In genomic region chr5:170420809-170421412, GRCh38 we compare ENCODE assay signal across 8 cellular contexts. TPM values are rescaled to one million over a fixed set of nuclear protein-coding genes. Genes with fewer than 3 reads are reported as not detected.
A peak's percentile ranks its signal among the peaks of the same experiment; 100 is the strongest.
DNase-seq lines count a peak whose midpoint lies in the region; ATAC-seq lines count a peak whose summit lies in the region.

No MANE protein-coding gene starts in this region.

- no peaks in the 10 kb centered on the region for H3K27me3 ChIP-seq in effector memory CD4-positive, alpha-beta T cell (replicated peaks; ENCODE audit: control insufficient read depth, insufficient read depth, low read length, poor library complexity, severe bottlenecking)

- no peaks in the 10 kb centered on the region for H3K9me3 ChIP-seq in effector memory CD4-positive, alpha-beta T cell (ENCODE audit: control insufficient read depth, low read length)

- CTCF ChIA-PET in activated CD4-positive, alpha-beta memory T cell treated with anti-CD3 and anti-CD28 coated beads for 36 hours (lab: Charles Lee) = interaction anchor here (0.7 to 11.8 kb wide), 29 partner anchors 8 to 335 kb away, joined by 3 to 162 read pairs (median 4); no protein-coding TSS in a partner anchor

- H3K4me1 ChIP-seq in effector memory CD4-positive, alpha-beta T cell (ENCODE audit: control insufficient read depth, insufficient read depth, low read length, poor library complexity, severe bottlenecking) = peaks cover 7% of the 10 kb centered on the region

- no peak overlapping the region for H3K4me3 ChIP-seq in effector memory CD4-positive, alpha-beta T cell (ENCODE audit: insufficient read depth, low read depth, low read length, poor library complexity, severe bottlenecking)

- POLR2A ChIA-PET in activated CD4-positive, alpha-beta memory T cell treated with anti-CD3 and anti-CD28 coated beads for 36 hours (lab: Charles Lee) = no interaction called here

- H3K36me3 ChIP-seq in effector memory CD4-positive, alpha-beta T cell (ENCODE audit: control insufficient read depth, insufficient read depth, low read length) = no peaks in the 10 kb centered on the region

- H3K27ac ChIP-seq in effector memory CD4-positive, alpha-beta T cell (ENCODE audit: insufficient read depth, low read length, poor library complexity, severe bottlenecking) = no peak overlapping the region

- H3K4me3 Mint-ChIP-seq in activated CD4-positive, alpha-beta memory T cell treated with anti-CD3 and anti-CD28 coated beads for 36 hours = no peak overlapping the region

- H3K4me1 Mint-ChIP-seq in activated CD4-positive, alpha-beta memory T cell treated with anti-CD3 and anti-CD28 coated beads for 36 hours (ENCODE audit: low read depth) = peaks cover 14% of the 10 kb centered on the region

- no peaks in the 10 kb centered on the region for H3K36me3 Mint-ChIP-seq in activated CD4-positive, alpha-beta memory T cell treated with anti-CD3 and anti-CD28 coated beads for 36 hours

- intact Hi-C loops in activated CD4-positive, alpha-beta memory T cell treated with anti-CD3 and anti-CD28 coated beads for 36 hours (cut with micrococcal nuclease) = loop anchor here (1.0 to 5.0 kb wide), 3 partner anchors 84 to 320 kb away; no protein-coding TSS in a partner anchor

- no peaks in the 10 kb centered on the region for H3K27me3 Mint-ChIP-seq in activated CD4-positive, alpha-beta memory T cell treated with anti-CD3 and anti-CD28 coated beads for 36 hours

- H3K9me3 Mint-ChIP-seq in activated CD4-positive, alpha-beta memory T cell treated with anti-CD3 and anti-CD28 coated beads for 36 hours = no peaks in the 10 kb centered on the region

- peak; percentile 89 for DNase-seq in ELF-1 (ENCODE audit: low read depth, low spot score)
- DNase-seq in NCI-H774 (lab: John Stamatoyannopoulos, UW) = peak; percentile 30
- peak; percentile 52 for DNase-seq in activated CD4-positive, alpha-beta memory T cell treated with anti-CD3 and anti-CD28 coated beads for 36 hours
- DNase-seq in effector memory CD4-positive, alpha-beta T cell = peak in 2 of 3 donors; percentile 5 to 33
- DNase-seq in medulla oblongata (ENCODE audit: extremely low spot score) = peak; percentile 89
- peak in 5 of 6 experiments; percentile 14 to 63 (median 34) for DNase-seq in stimulated activated naive CD4-positive, alpha-beta T cell (lab: John Stamatoyannopoulos, UW)
- no peak for DNase-seq in occipital lobe (lab: John Stamatoyannopoulos, UW)

- H3K27ac Mint-ChIP-seq in activated CD4-positive, alpha-beta memory T cell treated with anti-CD3 and anti-CD28 coated beads for 36 hours = no peak overlapping the region

- ATAC-seq in HG02981 (IDR thresholded peaks at IDR 0.05; ENCODE audit: unreplicated experiment) = peak; percentile 73

RNA-seq across cellular contexts. Expression of gene KCNMB1, which starts 31.7 kb away (rescaled TPM):
- total RNA-seq in activated CD4-positive, alpha-beta memory T cell treated with anti-CD3 and anti-CD28 coated beads for 36 hours = not detected
- total RNA-seq in occipital lobe = 0.16 TPM
